Comparison of ENCODE assay signal across 19 cellular contexts in genomic region chr3:157573281-157573680, GRCh38.
A peak's percentile ranks its signal among the peaks of the same experiment; 100 is the strongest.
DNase-seq lines count a peak whose midpoint lies in the region; ATAC-seq and TF ChIP-seq lines count a peak whose summit lies in the region.
"Had no signal": no experiment of that assay in that cellular context is flagged by ENCODE, and none has a peak within 500 bp of the region (broad histone marks: within the 10 kb centered on the region; RNA-seq: fewer than 3 reads in every experiment).

No MANE protein-coding gene starts in this region.

- H3K9me3 Mint-ChIP-seq in activated CD8-positive, alpha-beta T cell treated with anti-CD3 and anti-CD28 coated beads for 36 hours: no peaks in the 10 kb centered on the region
- H3K9me3 Mint-ChIP-seq: activated T-helper 2 cell treated with anti-CD3 and anti-CD28 coated beads, Interferon-gamma antibody, Interleukin-2, Interleukin-4, amounts not matched to agents 10 μg/mL and 5 μg/mL and 100 μg/mL, durations not matched to agents 14 hours and 24 hours and 36 hours; CD14-positive monocyte; dendritic cell treated with granulocyte-macrophage colony-stimulating factor and Interleukin-4, amounts not matched to agents 40 ng/mL and 50 ng/mL, for 4 days; stimulated activated naive CD8-positive, alpha-beta T cell treated with anti-CD3 and anti-CD28 coated beads, Interleukin-15, amount 100 ng/mL, for 72 hours had no signal

- no peaks in the 10 kb centered on the region for H3K36me3 Mint-ChIP-seq in activated CD8-positive, alpha-beta T cell treated with anti-CD3 and anti-CD28 coated beads for 36 hours (ENCODE audit: low read depth)
- H3K36me3 Mint-ChIP-seq: CD14-positive monocyte had no signal

- no peaks in the 10 kb centered on the region for H3K9me3 ChIP-seq in right atrium auricular region
- no peaks in the 10 kb centered on the region for H3K9me3 ChIP-seq in adipocyte (ENCODE audit: control insufficient read depth, low read length)
- H3K9me3 ChIP-seq: gastroesophageal sphincter, MG63 had no signal

- H3K27me3 ChIP-seq in right atrium auricular region (no peaks in the 10 kb centered on the region), adipocyte (replicated peaks; ENCODE audit: control insufficient read depth, insufficient read depth, low read length) (no peaks in the 10 kb centered on the region)
- H3K27me3 ChIP-seq: gastroesophageal sphincter had no signal

- CTCF ChIA-PET in activated CD8-positive, alpha-beta T cell treated with anti-CD3 and anti-CD28 coated beads for 36 hours (lab: Charles Lee): interaction anchor here (0.9 to 3.8 kb wide), 16 partner anchors 7 to 392 kb away, joined by 3 to 105 read pairs (median 3); no protein-coding TSS in a partner anchor

- intact Hi-C loops in left ventricle myocardium superior (cut with micrococcal nuclease): loop anchor here (5.0 kb wide), 1 partner anchor 41 kb away; no protein-coding TSS in a partner anchor
- intact Hi-C loops in activated CD8-positive, alpha-beta T cell treated with anti-CD3 and anti-CD28 coated beads for 36 hours (cut with micrococcal nuclease): no loop called here

- H3K4me1 Mint-ChIP-seq in activated CD8-positive, alpha-beta T cell treated with anti-CD3 and anti-CD28 coated beads for 36 hours (ENCODE audit: low read depth): no peaks in the 10 kb centered on the region
- H3K4me1 Mint-ChIP-seq: CD14-positive monocyte; stimulated activated naive CD8-positive, alpha-beta T cell treated with anti-CD3 and anti-CD28 coated beads, Interleukin-15, amount 100 ng/mL, for 72 hours had no signal

- DNase-seq in left ventricle myocardium superior (no peak), right atrium auricular region (ENCODE audit: low spot score) (no peak), adipocyte (ENCODE audit: low read depth) (peak; percentile 93), foreskin fibroblast (peak; percentile 23 to 58), nucleus accumbens (lab: John Stamatoyannopoulos, UW) (no peak)
- no peak for DNase-seq in activated CD8-positive, alpha-beta T cell treated with anti-CD3 and anti-CD28 coated beads for 36 hours
- DNase-seq in stimulated activated naive CD8-positive, alpha-beta T cell treated with anti-CD3 and anti-CD28 coated beads, Interleukin-15, Interleukin-2, amounts not matched to agents 100 U/mL and 50 U/mL, for 24 hours: no peak
- DNase-seq in central memory CD4-positive, alpha-beta T cell: no peak
- DNase-seq: activated CD4-positive, alpha-beta T cell treated with anti-CD3 and anti-CD28 coated beads, Interleukin-2, amount 50 U/mL, for 1 hour; kidney; stimulated activated CD4-positive, alpha-beta T cell treated with anti-CD3 and anti-CD28 coated beads, Interleukin-12 subunit alpha, Interleukin-12 subunit beta, amount 100 ng/mL, for 4 hours; stimulated activated CD4-positive, alpha-beta T cell treated with anti-CD3 and anti-CD28 coated beads, Interleukin-4, amount 100 ng/mL, for 4 hours had no signal

- H3K36me3 ChIP-seq in right atrium auricular region (no peaks in the 10 kb centered on the region), adipocyte (ENCODE audit: control insufficient read depth, insufficient read depth, low read length, severe bottlenecking) (peaks cover 15% of the 10 kb centered on the region)
- H3K36me3 ChIP-seq: gastroesophageal sphincter, MG63 had no signal

- H3K4me3 ChIP-seq in right atrium auricular region: no peak overlapping the region
- peak overlapping the region; percentile 46 for H3K4me3 ChIP-seq in adipocyte (ENCODE audit: low read length)
- no peak overlapping the region for H3K4me3 ChIP-seq in foreskin fibroblast (ENCODE audit: low read depth in 1 of 2, low read length in 2 of 2)
- H3K4me3 ChIP-seq: gastroesophageal sphincter, MG63 had no signal

- H3K27ac ChIP-seq in right atrium auricular region: no peak overlapping the region
- H3K27ac ChIP-seq: gastroesophageal sphincter, VCaP had no signal

- TF ChIP-seq CTCF in right atrium auricular region (IDR thresholded peaks at IDR 0.05): no peak
- no peak for TF ChIP-seq CTCF in foreskin fibroblast (IDR thresholded peaks at IDR 0.05; ENCODE audit: low read depth, low read length)
- TF ChIP-seq CTCF in activated CD8-positive, alpha-beta T cell treated with anti-CD3 and anti-CD28 coated beads for 36 hours (IDR thresholded peaks at IDR 0.05): no peak

- no peak overlapping the region for H3K27ac Mint-ChIP-seq in activated CD8-positive, alpha-beta T cell treated with anti-CD3 and anti-CD28 coated beads for 36 hours
- H3K27ac Mint-ChIP-seq: activated T-helper 2 cell treated with anti-CD3 and anti-CD28 coated beads, Interferon-gamma antibody, Interleukin-2, Interleukin-4, amounts not matched to agents 10 μg/mL and 5 μg/mL and 100 μg/mL, durations not matched to agents 14 hours and 24 hours and 36 hours; CD14-positive monocyte; dendritic cell treated with granulocyte-macrophage colony-stimulating factor and Interleukin-4, amounts not matched to agents 40 ng/mL and 50 ng/mL, for 4 days; stimulated activated naive CD8-positive, alpha-beta T cell treated with anti-CD3 and anti-CD28 coated beads, Interleukin-15, amount 100 ng/mL, for 72 hours had no signal

- H3K27me3 Mint-ChIP-seq in activated CD8-positive, alpha-beta T cell treated with anti-CD3 and anti-CD28 coated beads for 36 hours: peaks cover 10% of the 10 kb centered on the region
- H3K27me3 Mint-ChIP-seq: dendritic cell treated with granulocyte-macrophage colony-stimulating factor and Interleukin-4, amounts not matched to agents 40 ng/mL and 50 ng/mL, for 4 days had no signal

- POLR2A ChIA-PET in activated CD8-positive, alpha-beta T cell treated with anti-CD3 and anti-CD28 coated beads for 36 hours (lab: Charles Lee): no interaction called here

- H3K9ac ChIP-seq in adipocyte (ENCODE audit: low read length): peak overlapping the region; percentile 55

- H3K4me1 ChIP-seq in right atrium auricular region (no peaks in the 10 kb centered on the region), adipocyte (ENCODE audit: control insufficient read depth, insufficient read depth, low read length) (peaks cover 34% of the 10 kb centered on the region)
- H3K4me1 ChIP-seq: gastroesophageal sphincter had no signal

- peak; percentile 87 for ATAC-seq in left ventricle myocardium superior
- no peak for ATAC-seq in activated CD8-positive, alpha-beta T cell treated with anti-CD3 and anti-CD28 coated beads for 36 hours
- no peak for ATAC-seq in stimulated activated naive CD8-positive, alpha-beta T cell treated with anti-CD3 and anti-CD28 coated beads, Interleukin-15, Interleukin-2, amounts not matched to agents 100 U/mL and 50 U/mL, for 24 hours
- ATAC-seq: stimulated activated naive CD8-positive, alpha-beta T cell treated with anti-CD3 and anti-CD28 coated beads, Interleukin-15, amount 100 ng/mL, for 72 hours had no signal

- no peak overlapping the region for H3K4me3 Mint-ChIP-seq in activated CD8-positive, alpha-beta T cell treated with anti-CD3 and anti-CD28 coated beads for 36 hours
- H3K4me3 Mint-ChIP-seq: CD14-positive monocyte; dendritic cell treated with granulocyte-macrophage colony-stimulating factor and Interleukin-4, amounts not matched to agents 40 ng/mL and 50 ng/mL, for 4 days; stimulated activated naive CD8-positive, alpha-beta T cell treated with anti-CD3 and anti-CD28 coated beads, Interleukin-15, amount 100 ng/mL, for 72 hours had no signal

Comparison
In these comparisons a context has a peak if more than half of its experiments do, and no peak if none do; other contexts are left out.
1. DNase-seq: peak in adipocyte (single experiment) and foreskin fibroblast (2 of 2); none in left ventricle myocardium superior (single experiment), right atrium auricular region (single experiment), nucleus accumbens (0 of 56), activated CD8-positive, alpha-beta T cell treated with anti-CD3 and anti-CD28 coated beads for 36 hours (single experiment), stimulated activated naive CD8-positive, alpha-beta T cell treated with anti-CD3 and anti-CD28 coated beads, Interleukin-15, Interleukin-2, amounts not matched to agents 100 U/mL and 50 U/mL, for 24 hours (single experiment) and central memory CD4-positive, alpha-beta T cell (single experiment).